9 cellular contexts compared by ENCODE assay signal in the genomic region with DNA sequence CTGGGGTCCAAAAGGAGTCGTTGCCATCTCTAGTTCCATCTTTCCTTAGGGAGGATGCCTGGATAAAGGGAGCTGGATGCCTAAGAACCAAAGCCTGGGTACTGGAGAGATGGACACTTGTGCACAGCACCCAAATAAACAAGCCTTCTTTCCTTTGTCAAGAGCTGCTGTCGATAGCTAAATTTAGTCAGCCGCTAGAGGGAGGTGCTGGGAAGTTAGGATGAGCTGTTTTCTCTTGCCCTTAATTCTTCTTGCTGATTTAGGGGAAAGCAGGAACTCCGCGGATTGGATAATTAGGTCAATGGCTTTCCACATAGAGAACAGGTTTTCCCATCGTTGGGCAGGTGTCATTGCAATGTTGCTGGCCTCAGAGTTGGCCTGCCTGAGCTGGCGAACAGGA. TPM values are rescaled to one million over a fixed set of nuclear protein-coding genes. Genes with fewer than 3 reads are reported as not detected.
DNase-seq lines count a peak whose midpoint lies in the region; ATAC-seq and TF ChIP-seq lines count a peak whose summit lies in the region.
"Had no signal": no experiment of that assay in that cellular context is flagged by ENCODE, and none has a peak within 500 bp of the region (broad histone marks: within the 10 kb centered on the region; RNA-seq: fewer than 3 reads in every experiment).

No MANE protein-coding gene starts in this region.

- H3K4me1 ChIP-seq in foreskin keratinocyte (no peaks in the 10 kb centered on the region), smooth muscle cell (ENCODE audit: low read depth) (no peaks in the 10 kb centered on the region)

- H3K9ac ChIP-seq in smooth muscle cell (ENCODE audit: low read depth), result no peak overlapping the region

- H3K9me3 Mint-ChIP-seq in CD14-positive monocyte, result no peaks in the 10 kb centered on the region
- H3K9me3 Mint-ChIP-seq: IgD-negative memory B cell had no signal

- no peak overlapping the region for H2AFZ ChIP-seq in smooth muscle cell (ENCODE audit: low read depth)

- no peak overlapping the region for H3K4me2 ChIP-seq in smooth muscle cell

- intact Hi-C loops in CD14-positive monocyte (cut with micrococcal nuclease), result loop anchor here (10.0 kb wide), 3 partner anchors 64 to 464 kb away; partner anchors contain the start of gene SERPINB8 (in 1 of the 2)

- no peak overlapping the region for H3K27ac Mint-ChIP-seq in CD14-positive monocyte
- H3K27ac Mint-ChIP-seq: IgD-negative memory B cell had no signal

- H3K4me3 Mint-ChIP-seq in CD14-positive monocyte, result no peak overlapping the region
- H3K4me3 Mint-ChIP-seq: IgD-negative memory B cell had no signal

- no peaks in the 10 kb centered on the region for H3K27me3 ChIP-seq in H7 (ENCODE audit: control insufficient read depth, insufficient read depth, low read length)
- H3K27me3 ChIP-seq in foreskin keratinocyte, result no peaks in the 10 kb centered on the region
- H3K27me3 ChIP-seq in smooth muscle cell (ENCODE audit: low read depth), result no peaks in the 10 kb centered on the region

- H4K20me1 ChIP-seq in smooth muscle cell (ENCODE audit: low read depth), result no peaks in the 10 kb centered on the region

- no peaks in the 10 kb centered on the region for H3K9me3 ChIP-seq in smooth muscle cell (replicated peaks; ENCODE audit: low read depth)

- H3K27ac ChIP-seq in foreskin keratinocyte (no peak overlapping the region), smooth muscle cell (ENCODE audit: low read depth) (no peak overlapping the region)

- peak; percentile 77 for ATAC-seq in foreskin keratinocyte
- no peak for ATAC-seq in HG03196 (IDR thresholded peaks at IDR 0.05; ENCODE audit: unreplicated experiment)
- ATAC-seq in HG03432 (IDR thresholded peaks at IDR 0.05; ENCODE audit: unreplicated experiment), result no peak

- no peaks in the 10 kb centered on the region for H3K79me2 ChIP-seq in smooth muscle cell (ENCODE audit: low read depth)

- H3F3A ChIP-seq in smooth muscle cell (ENCODE audit: low read depth), result no peaks in the 10 kb centered on the region

- peaks cover 5% of the 10 kb centered on the region for H3K4me1 Mint-ChIP-seq in CD14-positive monocyte
- H3K4me1 Mint-ChIP-seq: IgD-negative memory B cell had no signal

- H3K36me3 Mint-ChIP-seq in CD14-positive monocyte, result no peaks in the 10 kb centered on the region
- H3K36me3 Mint-ChIP-seq: IgD-negative memory B cell had no signal

- H3K36me3 ChIP-seq in H7 (replicated peaks; ENCODE audit: control insufficient read depth, insufficient read depth, low read length), result no peaks in the 10 kb centered on the region
- no peaks in the 10 kb centered on the region for H3K36me3 ChIP-seq in smooth muscle cell (ENCODE audit: low read depth)

- WGBS in smooth muscle cell (ENCODE audit: low lambda C conversion rate), result 18% methylated on average over 7 of the region's 7 CpGs

- TF ChIP-seq CTCF in CD14-positive monocyte (IDR thresholded peaks at IDR 0.05), result peak; percentile 69
- peak; percentile 82 for TF ChIP-seq CTCF in foreskin keratinocyte (conservative IDR thresholded peaks at IDR 0.05)
- TF ChIP-seq CTCF in smooth muscle cell (IDR thresholded peaks at IDR 0.05; ENCODE audit: borderline replicate concordance, insufficient read depth, poor library complexity, severe bottlenecking), result peak; percentile 61

- H3K27me3 Mint-ChIP-seq in CD14-positive monocyte (ENCODE audit: low read depth in 3 of 3), result peaks cover 4 to 10% (median 6%) of the 10 kb centered on the region in 3 donors

- no peak overlapping the region for H3K4me3 ChIP-seq in H7 (ENCODE audit: insufficient read depth, low read depth, low read length)
- no peak overlapping the region for H3K4me3 ChIP-seq in smooth muscle cell

- DNase-seq in CD14-positive monocyte (ENCODE audit: low spot score) (no peak), H7 (peak; percentile 22), RPMI7951 (ENCODE audit: low read depth) (peak; percentile 63), foreskin keratinocyte (peak in 1 of 2 donors; percentile 69), smooth muscle cell (lab: John Stamatoyannopoulos, UW; ENCODE audit: unreplicated experiment) (no peak), GM19240 (ENCODE audit: insufficient read length, low spot score) (no peak)

RNA-seq across cellular contexts. Expression of gene SERPINB12, which starts 30.9 kb away (rescaled TPM):
- not detected for polyA plus RNA-seq in CD14-positive monocyte
- not detected in 2 replicates for total RNA-seq in H7 (2014; rRNA removed; shearing (Covaris generic))
- total RNA-seq in RPMI7951 (2014; rRNA removed; shearing (Covaris generic)), result not detected in 2 replicates
- 0.07 and 0.10 TPM in 2 replicates for total RNA-seq in foreskin keratinocyte
- 0.03 TPM in 1 of 2 replicates, not detected in the other for polyA plus RNA-seq in foreskin keratinocyte
- total RNA-seq in smooth muscle cell, result 16.4 and 17.0 TPM in 2 replicates
- 0.27 and 1.3 TPM in 2 replicates for polyA plus RNA-seq in smooth muscle cell
- polyA plus RNA-seq: IgD-negative memory B cell had no signal

RNA-seq across cellular contexts. Expression of gene SERPINB5, which starts 34.5 kb away (rescaled TPM):
- polyA plus RNA-seq in CD14-positive monocyte (not detected), foreskin keratinocyte (157 and 172 TPM in 2 replicates), smooth muscle cell (7.6 and 18.3 TPM in 2 replicates)
- total RNA-seq in H7 (2014; rRNA removed; shearing (Covaris generic)), result 0.07 and 0.28 TPM in 2 replicates
- total RNA-seq in RPMI7951 (2014; rRNA removed; shearing (Covaris generic)), result not detected in 2 replicates
- total RNA-seq in foreskin keratinocyte (282 and 314 TPM in 2 replicates), smooth muscle cell (26.8 and 32.5 TPM in 2 replicates)
- polyA plus RNA-seq: IgD-negative memory B cell had no signal

Comparison
In these comparisons a context has a peak if more than half of its experiments do, and no peak if none do; other contexts are left out.
1. DNase-seq: peak in H7 (single experiment) and RPMI7951 (single experiment); none in CD14-positive monocyte (single experiment), smooth muscle cell (single experiment) and GM19240 (single experiment).
2. RNA of gene SERPINB12, which starts 30.9 kb away (total RNA-seq): 16.4 to 17.0 TPM in smooth muscle cell; 0.07 to 0.10 TPM in foreskin keratinocyte, not detected in H7 and not detected in RPMI7951; every median in the first group is over 10 times any median in the second.
3. RNA of gene SERPINB5, which starts 34.5 kb away (total RNA-seq): 282 to 314 TPM in foreskin keratinocyte and 26.8 to 32.5 TPM in smooth muscle cell; 0.07 to 0.28 TPM in H7 and not detected in RPMI7951; every median in the first group is over 10 times any median in the second.
4. Peak in every context shown above with its lines, with median percentiles within 50 percentile points of each other: CTCF ChIP-seq.